In genomic region chr17:76193616-76194015, GRCh38 we compare ENCODE assay signal across 1 cellular context.
TF ChIP-seq lines count a peak whose summit lies in the region.

No MANE protein-coding gene starts in this region.

TF ChIP-seq in IMR-90, 13 proteins besides CTCF, POLR2A, EP300 and RAD21 (continued from another document):
- no peak for TF ChIP-seq ELK1 (IDR thresholded peaks at IDR 0.05; ENCODE audit: borderline replicate concordance, low read depth, low read length)
- TF ChIP-seq BHLHE40 (IDR thresholded peaks at IDR 0.05; ENCODE audit: low read depth, low read length), result no peak
- TF ChIP-seq FOS (IDR thresholded peaks at IDR 0.05; ENCODE audit: low read depth, low read length), result no peak
- no peak for TF ChIP-seq CEBPB (IDR thresholded peaks at IDR 0.05; ENCODE audit: low read depth, low read length)
- no peak for TF ChIP-seq SMC3 (IDR thresholded peaks at IDR 0.05; ENCODE audit: low read depth, low read length)
- TF ChIP-seq USF2 (IDR thresholded peaks at IDR 0.05; ENCODE audit: low read depth, low read length), result no peak
- TF ChIP-seq RFX5 (IDR thresholded peaks at IDR 0.05; ENCODE audit: low read depth, low read length), result no peak
- no peak for TF ChIP-seq NFE2L2 (IDR thresholded peaks at IDR 0.05; ENCODE audit: low read depth, low read length)
- no peak for TF ChIP-seq MAZ (IDR thresholded peaks at IDR 0.05; ENCODE audit: borderline replicate concordance, low read depth, low read length)
- TF ChIP-seq CHD1 (IDR thresholded peaks at IDR 0.05; ENCODE audit: low read depth, low read length), result no peak
